ENCODE assay signal across 29 cellular contexts in genomic region chr10:9285698-9286097, GRCh38.
"Had no signal": no experiment of that assay in that cellular context is flagged by ENCODE, and none has a peak within 500 bp of the region (broad histone marks: within the 10 kb centered on the region; RNA-seq: fewer than 3 reads in every experiment).

No MANE protein-coding gene starts in this region.

- ATAC-seq: activated CD8-positive, alpha-beta T cell treated with anti-CD3 and anti-CD28 coated beads for 36 hours; activated T-cell treated with anti-CD3 and anti-CD28 coated beads, Interleukin-2, amount 50 U/mL, for 72 hours; activated T-helper 17 cell treated with anti-CD3 and anti-CD28 coated beads, Interleukin-2, amount 50 U/mL, for 72 hours; PC-3 had no signal

- H3K9me3 ChIP-seq: ascending aorta had no signal

- H3K27me3 ChIP-seq: ascending aorta, cardiac muscle cell, MG63 had no signal

- H3K27ac ChIP-seq: ascending aorta, cardiac muscle cell had no signal

- DNase-seq: activated CD4-positive, alpha-beta T cell treated with anti-CD3 and anti-CD28 coated beads, Interleukin-2, amount 10 ng/mL, durations not matched to agents 24 days and 14 days; activated CD4-positive, alpha-beta T cell treated with anti-CD3 and anti-CD28 coated beads, Interleukin-2, amount 50 U/mL, for 4 hours; activated CD8-positive, alpha-beta T cell treated with anti-CD3 and anti-CD28 coated beads for 36 hours; activated effector memory CD4-positive, alpha-beta T cell treated with anti-CD3 and anti-CD28 coated beads, Interleukin-2, amount 50 U/mL, for 16 hours; activated naive CD4-positive, alpha-beta T cell; activated naive CD8-positive, alpha-beta T cell treated with anti-CD3 and anti-CD28 coated beads, Interleukin-2, amount 10 ng/mL, durations not matched to agents 7 days and 5 days; activated T-cell treated with anti-CD3 and anti-CD28 coated beads, Interleukin-2, amount 50 U/mL, for 1 hour; activated T-cell treated with anti-CD3 and anti-CD28 coated beads, Interleukin-2, amount 50 U/mL, for 72 hours; amygdala; Kasumi-1; KG1; MG63; NCI-H1048; NCI-H1436 treated with DMSO at 0.1 percent for 48 hours; NCI-H187 treated with DMSO at 0.1 percent for 48 hours; NCI-H2081; NCI-H2171 treated with DMSO at 0.1 percent for 48 hours; NCI-H2227 treated with DMSO at 0.1 percent for 48 hours; NCI-H446; NCI-H510A treated with DMSO at 0.1 percent for 48 hours; NCI-H526 treated with DMSO at 0.1 percent for 48 hours; NK-92 treated with Interleukin-12 subunit alpha and Interleukin-12 subunit beta, amount 100 ng/mL, for 24 hours; PC-3; Right ventricle myocardium superior; SW 1271; T1000 had no signal

- H3K36me3 ChIP-seq: ascending aorta, cardiac muscle cell, MG63 had no signal

- H3K4me3 ChIP-seq: ascending aorta, cardiac muscle cell, MG63 had no signal

- H3K4me1 ChIP-seq: ascending aorta had no signal
